In genomic region chr10:4825456-4825867, GRCh38 we compare ENCODE assay signal across 8 cellular contexts. TPM values are rescaled to one million over a fixed set of nuclear protein-coding genes. Genes with fewer than 3 reads are reported as not detected.
DNase-seq lines count a peak whose midpoint lies in the region; TF ChIP-seq lines count a peak whose summit lies in the region.

No MANE protein-coding gene starts in this region.

- no peaks in the 10 kb centered on the region for H3K79me2 ChIP-seq in OCI-LY7 (ENCODE audit: insufficient read depth, low read depth, low read length)

- peaks cover 28 to 84% of the 10 kb centered on the region in 2 donors for H3K27me3 Mint-ChIP-seq in CD8-positive, alpha-beta memory T cell
- H3K27me3 Mint-ChIP-seq in activated CD4-positive, alpha-beta memory T cell treated with anti-CD3 and anti-CD28 coated beads for 36 hours, result peaks cover 12% of the 10 kb centered on the region
- peaks cover 4% of the 10 kb centered on the region for H3K27me3 Mint-ChIP-seq in glutamatergic neuron (ENCODE audit: unreplicated experiment)

- intact Hi-C loops in activated CD4-positive, alpha-beta memory T cell treated with anti-CD3 and anti-CD28 coated beads for 36 hours (cut with micrococcal nuclease), result no loop called here
- intact Hi-C loops in OCI-LY7 (cut with micrococcal nuclease; ENCODE audit: unreplicated experiment), result no loop called here

- peak overlapping the region; percentile 32 for H3K4me3 ChIP-seq in CD8-positive, alpha-beta memory T cell (ENCODE audit: low read length)
- H3K4me3 ChIP-seq in skeletal muscle tissue (ENCODE audit: low read length in 3 of 3) (peak overlapping the region; percentile 52 to 68 (median 54)), OCI-LY7 (ENCODE audit: low read depth, low read length, poor library complexity, severe bottlenecking) (no peak overlapping the region)

- no peak for DNase-seq in CD8-positive, alpha-beta memory T cell
- no peak for DNase-seq in activated CD4-positive, alpha-beta memory T cell treated with anti-CD3 and anti-CD28 coated beads for 36 hours
- DNase-seq in glutamatergic neuron, result no peak
- DNase-seq in OCI-LY7 (ENCODE audit: low spot score), result no peak
- DNase-seq in NCI-H2227 treated with DMSO at 0.1 percent for 48 hours (lab: John Stamatoyannopoulos, UW), result no peak
- DNase-seq in stimulated activated CD4-positive, alpha-beta T cell treated with anti-CD3 and anti-CD28 coated beads, Interleukin-12 subunit alpha, Interleukin-12 subunit beta, amount 100 ng/mL, for 4 hours, result no peak
- DNase-seq in effector CD8-positive, alpha-beta T cell (lab: John Stamatoyannopoulos, UW), result no peak

- no peaks in the 10 kb centered on the region for H3K36me3 ChIP-seq in CD8-positive, alpha-beta memory T cell (ENCODE audit: insufficient read depth, low read length)
- no peaks in the 10 kb centered on the region for H3K36me3 ChIP-seq in skeletal muscle tissue (ENCODE audit: control insufficient read depth in 3 of 3, insufficient read depth in 3 of 3, low read length in 3 of 3)
- H3K36me3 ChIP-seq in OCI-LY7 (ENCODE audit: insufficient read depth, low read length), result no peaks in the 10 kb centered on the region

- H3K4me1 ChIP-seq in CD8-positive, alpha-beta memory T cell (ENCODE audit: insufficient read depth, low read length), result peaks cover 7% of the 10 kb centered on the region
- peaks cover 0 to 8% (median 7%) of the 10 kb centered on the region in 3 donors for H3K4me1 ChIP-seq in skeletal muscle tissue (ENCODE audit: control insufficient read depth in 3 of 3, insufficient read depth in 3 of 3, low read length in 3 of 3)
- H3K4me1 ChIP-seq in OCI-LY7 (ENCODE audit: insufficient read depth, low read length, poor library complexity, severe bottlenecking), result no peaks in the 10 kb centered on the region

- POLR2A ChIA-PET in CD8-positive, alpha-beta memory T cell (lab: Charles Lee), result no interaction called here
- POLR2A ChIA-PET in activated CD4-positive, alpha-beta memory T cell treated with anti-CD3 and anti-CD28 coated beads for 36 hours (lab: Charles Lee), result no interaction called here
- POLR2A ChIA-PET in OCI-LY7 (lab: Charles Lee), result no interaction called here

- peak overlapping the region in 3 of 8 donors; percentile 21 to 72 (median 62) for H3K27ac Mint-ChIP-seq in CD8-positive, alpha-beta memory T cell
- no peak overlapping the region for H3K27ac Mint-ChIP-seq in activated CD4-positive, alpha-beta memory T cell treated with anti-CD3 and anti-CD28 coated beads for 36 hours
- H3K27ac Mint-ChIP-seq in glutamatergic neuron (ENCODE audit: unreplicated experiment), result no peak overlapping the region

- H3K9me3 ChIP-seq in CD8-positive, alpha-beta memory T cell (ENCODE audit: low read length), result no peaks in the 10 kb centered on the region
- no peaks in the 10 kb centered on the region for H3K9me3 ChIP-seq in skeletal muscle tissue (ENCODE audit: control insufficient read depth in 3 of 3, low read length in 3 of 3)
- no peaks in the 10 kb centered on the region for H3K9me3 ChIP-seq in OCI-LY7 (ENCODE audit: low read length)

- H4K20me1 ChIP-seq in OCI-LY7 (ENCODE audit: insufficient read depth, low read length), result no peaks in the 10 kb centered on the region

- BruUV-seq in OCI-LY7 (replicated peaks; lab: Mats Ljungman, UMichigan), result no TSS peak

- H3K27ac ChIP-seq in CD8-positive, alpha-beta memory T cell (ENCODE audit: low read depth, low read length), result no peak overlapping the region
- H3K27ac ChIP-seq in skeletal muscle tissue (ENCODE audit: low read depth, low read length) (peak overlapping the region; percentile 80), OCI-LY7 (ENCODE audit: low read depth, low read length, poor library complexity, severe bottlenecking) (no peak overlapping the region)

- no peak for TF ChIP-seq CTCF in glutamatergic neuron (IDR thresholded peaks at IDR 0.05; ENCODE audit: partially characterized antibody, unreplicated experiment)
- no peak for TF ChIP-seq CTCF in OCI-LY7 (conservative IDR thresholded peaks at IDR 0.05; ENCODE audit: low read length)

- H3K27me3 ChIP-seq in CD8-positive, alpha-beta memory T cell (ENCODE audit: insufficient read depth, low read length, poor library complexity, severe bottlenecking), result no peaks in the 10 kb centered on the region
- H3K27me3 ChIP-seq in skeletal muscle tissue (ENCODE audit: control insufficient read depth in 3 of 3, insufficient read depth in 3 of 3, low read length in 3 of 3), result peaks cover 0 to 5% (median 3%) of the 10 kb centered on the region in 3 donors

- peaks cover 0 to 1% (median 0%) of the 10 kb centered on the region in 3 donors for H3K36me3 Mint-ChIP-seq in CD8-positive, alpha-beta memory T cell
- H3K36me3 Mint-ChIP-seq in activated CD4-positive, alpha-beta memory T cell treated with anti-CD3 and anti-CD28 coated beads for 36 hours, result no peaks in the 10 kb centered on the region
- H3K36me3 Mint-ChIP-seq in glutamatergic neuron (ENCODE audit: unreplicated experiment), result peaks cover 4% of the 10 kb centered on the region

- no peaks in the 10 kb centered on the region for H3K9me2 ChIP-seq in OCI-LY7 (ENCODE audit: insufficient read depth, low read length)

- H3K9me3 Mint-ChIP-seq in CD8-positive, alpha-beta memory T cell, result peaks cover 0 to 2% (median 0%) of the 10 kb centered on the region in 5 donors
- H3K9me3 Mint-ChIP-seq in activated CD4-positive, alpha-beta memory T cell treated with anti-CD3 and anti-CD28 coated beads for 36 hours, result no peaks in the 10 kb centered on the region
- H3K9me3 Mint-ChIP-seq in glutamatergic neuron (ENCODE audit: unreplicated experiment), result peaks cover 9% of the 10 kb centered on the region

- H3K4me2 ChIP-seq in OCI-LY7 (ENCODE audit: low read length), result no peak overlapping the region

- CTCF ChIA-PET in CD8-positive, alpha-beta memory T cell (lab: Charles Lee), result interaction anchor here (1.4 kb wide), 1 partner anchor 10 kb away, joined by 5 read pairs; no protein-coding TSS in a partner anchor
- CTCF ChIA-PET in activated CD4-positive, alpha-beta memory T cell treated with anti-CD3 and anti-CD28 coated beads for 36 hours (lab: Charles Lee), result interaction anchor here (1.3 to 2.6 kb wide), 2 partner anchors 10 to 11 kb away, joined by 9 to 19 read pairs; no protein-coding TSS in a partner anchor
- CTCF ChIA-PET in OCI-LY7 (lab: Charles Lee; ENCODE audit: unreplicated experiment), result no interaction called here

- H3K4me3 Mint-ChIP-seq in CD8-positive, alpha-beta memory T cell, result peak overlapping the region in 5 of 7 donors; percentile 39 to 75 (median 54)
- peak overlapping the region; percentile 71 for H3K4me3 Mint-ChIP-seq in activated CD4-positive, alpha-beta memory T cell treated with anti-CD3 and anti-CD28 coated beads for 36 hours
- H3K4me3 Mint-ChIP-seq in glutamatergic neuron (ENCODE audit: unreplicated experiment), result peak overlapping the region; percentile 69

- H2AFZ ChIP-seq in OCI-LY7 (ENCODE audit: low read length), result no peak overlapping the region

- peaks cover 3 to 10% (median 4%) of the 10 kb centered on the region in 3 donors for H3K4me1 Mint-ChIP-seq in CD8-positive, alpha-beta memory T cell
- H3K4me1 Mint-ChIP-seq in activated CD4-positive, alpha-beta memory T cell treated with anti-CD3 and anti-CD28 coated beads for 36 hours (ENCODE audit: low read depth), result peaks cover 12% of the 10 kb centered on the region
- H3K4me1 Mint-ChIP-seq in glutamatergic neuron (ENCODE audit: low read depth, unreplicated experiment), result peaks cover 2% of the 10 kb centered on the region

- no peak overlapping the region for H3K9ac ChIP-seq in skeletal muscle tissue (ENCODE audit: low read depth in 1 of 3, low read length in 3 of 3)

RNA-seq across cellular contexts. Expression of gene AKR1E2, which starts 0.5 kb away (rescaled TPM):
- total RNA-seq in CD8-positive, alpha-beta memory T cell, result 1 to 10 TPM; 2.5 to 2.6 TPM
- polyA plus RNA-seq in CD8-positive, alpha-beta memory T cell, result not detected
- 1 to 10 TPM; 3.9 to 4.2 TPM for total RNA-seq in activated CD4-positive, alpha-beta memory T cell treated with anti-CD3 and anti-CD28 coated beads for 36 hours
- 8.7 TPM for total RNA-seq in glutamatergic neuron (ENCODE audit: unreplicated experiment)
- 46.4 TPM for total RNA-seq in skeletal muscle tissue
- total RNA-seq in OCI-LY7 (2014; rRNA removed; shearing (Covaris generic)), result not detected in 2 replicates
- total RNA-seq in OCI-LY7 (2022), result not detected in 2 replicates
